In the genomic region with DNA sequence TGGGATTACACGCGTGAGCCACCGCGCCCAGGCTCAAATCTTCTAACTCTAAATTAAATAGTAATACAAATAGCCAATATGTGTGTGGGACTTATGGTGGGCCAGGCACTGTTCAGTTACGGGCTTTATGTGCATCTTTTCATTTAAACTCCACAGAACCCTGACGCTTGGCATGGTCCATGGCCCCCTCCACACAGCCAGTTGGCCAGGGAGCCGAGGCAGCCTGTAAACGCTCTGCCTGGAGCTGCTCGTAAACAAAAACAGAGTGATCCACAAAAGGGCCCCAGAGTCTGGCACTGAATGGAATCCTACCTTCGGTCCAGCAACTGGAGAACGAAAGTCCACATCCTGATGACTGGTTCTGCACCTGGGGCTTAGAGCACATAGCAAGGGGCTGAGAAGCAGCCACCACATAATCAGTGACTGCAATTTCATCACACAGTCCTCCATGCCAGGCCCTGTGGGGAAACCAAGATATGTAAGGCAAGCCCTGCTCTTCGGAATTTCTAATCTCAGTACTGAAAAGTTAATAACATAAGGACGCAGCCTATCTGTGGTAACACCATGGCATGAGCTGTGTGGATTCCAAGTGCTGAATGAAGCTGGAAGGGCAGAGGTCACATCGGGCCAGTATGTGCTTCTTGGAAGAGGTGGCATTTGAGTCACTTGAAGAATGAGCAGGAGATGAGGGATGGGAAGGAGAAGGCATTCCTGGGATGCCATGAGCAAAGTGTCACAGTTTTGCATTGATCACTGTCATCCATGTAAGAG, we compare ENCODE assay signal across 10 cellular contexts.
A peak's percentile ranks its signal among the peaks of the same experiment; 100 is the strongest.
DNase-seq lines count a peak whose midpoint lies in the region; ATAC-seq and FAIRE-seq lines count a peak whose summit lies in the region.
"Had no signal": no experiment of that assay in that cellular context is flagged by ENCODE, and none has a peak within 500 bp of the region (broad histone marks: within the 10 kb centered on the region; RNA-seq: fewer than 3 reads in every experiment).

No MANE protein-coding gene starts in this region.

- FAIRE-seq in RCC 7860 (lab: Jason Lieb, UNC), result peak; percentile 90

- ATAC-seq in GM21515 (IDR thresholded peaks at IDR 0.05; ENCODE audit: unreplicated experiment), result no peak

- in situ Hi-C loops in ACHN (cut with HindIII; ENCODE audit: low pct_ligation_motif_present, low pct_unique_long_range_greater_than_20kb, low sequenced_read_pairs), result no loop called here

- DNase-seq in ACHN (peak; percentile 70), RCC 7860 (ENCODE audit: low spot score) (peak; percentile 99), hepatic stellate cell (ENCODE audit: low spot score) (peak; percentile 70), NCI-H1930 (lab: John Stamatoyannopoulos, UW) (no peak)
- DNase-seq in activated effector memory CD4-positive, alpha-beta T cell treated with Interleukin-2 at 50 U/mL for 16 hours, result no peak
- DNase-seq: activated T-cell treated with anti-CD3 and anti-CD28 coated beads, Interleukin-2, amount 50 U/mL, for 24 hours; cerebellar nuclear complex; NK-92 treated with Interleukin-12 subunit alpha and Interleukin-12 subunit beta, amount 100 ng/mL, for 24 hours; stimulated activated CD4-positive, alpha-beta T cell treated with anti-CD3 and anti-CD28 coated beads, Interleukin-12 subunit alpha, Interleukin-12 subunit beta, amount 100 ng/mL, for 4 hours had no signal

Comparison
In these comparisons a context has a peak if more than half of its experiments do, and no peak if none do; other contexts are left out.
1. DNase-seq: peak in ACHN (single experiment), RCC 7860 (single experiment) and hepatic stellate cell (single experiment); none in NCI-H1930 (0 of 2) and activated effector memory CD4-positive, alpha-beta T cell treated with Interleukin-2 at 50 U/mL for 16 hours (single experiment).